ENCODE assay signal across 1 cellular context in the genomic region with DNA sequence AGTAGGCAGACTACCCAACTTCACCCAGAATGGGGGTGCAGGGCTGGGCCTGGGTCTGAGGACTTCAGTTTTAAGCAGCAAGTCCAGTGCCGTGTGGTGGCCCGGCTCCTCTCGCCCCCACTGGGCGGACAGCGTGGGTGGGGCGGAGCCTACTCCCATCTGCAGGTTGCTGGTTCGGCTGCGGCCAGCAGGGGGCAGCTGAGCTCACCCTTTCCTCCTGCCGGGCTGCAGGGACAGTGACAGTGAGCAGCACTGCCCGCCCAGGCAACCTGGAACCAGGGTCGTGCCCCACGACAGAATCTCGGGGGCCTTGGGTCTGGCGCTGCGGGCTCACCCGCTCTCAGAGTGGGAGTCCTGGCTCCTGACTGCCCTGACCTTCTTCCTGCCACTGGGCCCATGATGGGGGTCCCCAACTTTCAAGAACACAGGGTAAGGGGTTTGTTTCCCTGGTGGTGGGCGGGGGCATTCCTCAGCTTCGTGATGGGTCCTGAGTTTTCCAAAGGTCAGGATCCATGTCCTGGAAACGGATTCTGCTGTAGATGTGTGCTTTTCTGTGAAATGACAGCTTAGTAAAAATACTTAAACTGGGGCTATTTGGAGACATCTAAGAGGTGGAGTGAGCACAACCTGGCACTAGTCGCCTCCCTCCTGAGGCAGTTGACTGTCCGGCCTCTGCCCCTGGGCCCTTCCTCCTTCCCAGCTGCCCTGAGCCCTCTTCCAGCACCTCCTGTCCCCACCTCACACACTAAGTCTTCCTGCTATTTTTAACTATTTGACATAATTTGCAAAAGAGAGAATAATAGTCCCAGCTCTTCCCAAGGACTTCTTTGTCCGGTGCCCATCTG.
TF ChIP-seq lines count a peak whose summit lies in the region.

No MANE protein-coding gene starts in this region.

TF ChIP-seq in HepG2, 621 proteins besides CTCF, POLR2A, EP300 and RAD21 (continued from another document and continues in another):
- TF ChIP-seq KIAA2018 (CRISPR knock-in tag; IDR thresholded peaks at IDR 0.05; ENCODE audit: borderline replicate concordance), result no peak
- peak; percentile 53 for TF ChIP-seq SALL2 (CRISPR knock-in tag; IDR thresholded peaks at IDR 0.05)
- no peak for TF ChIP-seq TCF7 (IDR thresholded peaks at IDR 0.05; ENCODE audit: low read depth)
- peak; percentile 73; the same call in 1 of the 2 replicates for TF ChIP-seq MEIS2 (CRISPR knock-in tag; IDR thresholded peaks at IDR 0.05)
- no peak for TF ChIP-seq SRSF4 (IDR thresholded peaks at IDR 0.05; ENCODE audit: low read depth, low read length, poor library complexity, severe bottlenecking)
- TF ChIP-seq ZMAT3 (CRISPR knock-in tag; conservative IDR thresholded peaks at IDR 0.05), result peak; percentile 71; the same call in 1 of the 2 replicates
- TF ChIP-seq, protein P1, sequence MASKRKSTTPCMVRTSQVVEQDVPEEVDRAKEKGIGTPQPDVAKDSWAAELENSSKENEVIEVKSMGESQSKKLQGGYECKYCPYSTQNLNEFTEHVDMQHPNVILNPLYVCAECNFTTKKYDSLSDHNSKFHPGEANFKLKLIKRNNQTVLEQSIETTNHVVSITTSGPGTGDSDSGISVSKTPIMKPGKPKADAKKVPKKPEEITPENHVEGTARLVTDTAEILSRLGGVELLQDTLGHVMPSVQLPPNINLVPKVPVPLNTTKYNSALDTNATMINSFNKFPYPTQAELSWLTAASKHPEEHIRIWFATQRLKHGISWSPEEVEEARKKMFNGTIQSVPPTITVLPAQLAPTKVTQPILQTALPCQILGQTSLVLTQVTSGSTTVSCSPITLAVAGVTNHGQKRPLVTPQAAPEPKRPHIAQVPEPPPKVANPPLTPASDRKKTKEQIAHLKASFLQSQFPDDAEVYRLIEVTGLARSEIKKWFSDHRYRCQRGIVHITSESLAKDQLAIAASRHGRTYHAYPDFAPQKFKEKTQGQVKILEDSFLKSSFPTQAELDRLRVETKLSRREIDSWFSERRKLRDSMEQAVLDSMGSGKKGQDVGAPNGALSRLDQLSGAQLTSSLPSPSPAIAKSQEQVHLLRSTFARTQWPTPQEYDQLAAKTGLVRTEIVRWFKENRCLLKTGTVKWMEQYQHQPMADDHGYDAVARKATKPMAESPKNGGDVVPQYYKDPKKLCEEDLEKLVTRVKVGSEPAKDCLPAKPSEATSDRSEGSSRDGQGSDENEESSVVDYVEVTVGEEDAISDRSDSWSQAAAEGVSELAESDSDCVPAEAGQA (IDR thresholded peaks at IDR 0.05; ENCODE audit: low read depth), result no peak
- TF ChIP-seq, protein P1 (CRISPR knock-in tag; IDR thresholded peaks at IDR 0.05; ENCODE audit: borderline replicate concordance), result no peak
- TF ChIP-seq, protein P2, sequence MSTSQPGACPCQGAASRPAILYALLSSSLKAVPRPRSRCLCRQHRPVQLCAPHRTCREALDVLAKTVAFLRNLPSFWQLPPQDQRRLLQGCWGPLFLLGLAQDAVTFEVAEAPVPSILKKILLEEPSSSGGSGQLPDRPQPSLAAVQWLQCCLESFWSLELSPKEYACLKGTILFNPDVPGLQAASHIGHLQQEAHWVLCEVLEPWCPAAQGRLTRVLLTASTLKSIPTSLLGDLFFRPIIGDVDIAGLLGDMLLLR (CRISPR knock-in tag; IDR thresholded peaks at IDR 0.05), result no peak
- TF ChIP-seq, protein P3, sequence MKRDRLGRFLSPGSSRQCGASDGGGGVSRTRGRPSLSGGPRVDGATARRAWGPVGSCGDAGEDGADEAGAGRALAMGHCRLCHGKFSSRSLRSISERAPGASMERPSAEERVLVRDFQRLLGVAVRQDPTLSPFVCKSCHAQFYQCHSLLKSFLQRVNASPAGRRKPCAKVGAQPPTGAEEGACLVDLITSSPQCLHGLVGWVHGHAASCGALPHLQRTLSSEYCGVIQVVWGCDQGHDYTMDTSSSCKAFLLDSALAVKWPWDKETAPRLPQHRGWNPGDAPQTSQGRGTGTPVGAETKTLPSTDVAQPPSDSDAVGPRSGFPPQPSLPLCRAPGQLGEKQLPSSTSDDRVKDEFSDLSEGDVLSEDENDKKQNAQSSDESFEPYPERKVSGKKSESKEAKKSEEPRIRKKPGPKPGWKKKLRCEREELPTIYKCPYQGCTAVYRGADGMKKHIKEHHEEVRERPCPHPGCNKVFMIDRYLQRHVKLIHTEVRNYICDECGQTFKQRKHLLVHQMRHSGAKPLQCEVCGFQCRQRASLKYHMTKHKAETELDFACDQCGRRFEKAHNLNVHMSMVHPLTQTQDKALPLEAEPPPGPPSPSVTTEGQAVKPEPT (CRISPR knock-in tag; IDR thresholded peaks at IDR 0.05; ENCODE audit: low read depth), result no peak
- TF ChIP-seq TRIM24 (CRISPR knock-in tag; IDR thresholded peaks at IDR 0.05), result no peak
- no peak for TF ChIP-seq SNAPC5 (CRISPR knock-in tag; IDR thresholded peaks at IDR 0.05; ENCODE audit: borderline replicate concordance)
- TF ChIP-seq, protein P4, sequence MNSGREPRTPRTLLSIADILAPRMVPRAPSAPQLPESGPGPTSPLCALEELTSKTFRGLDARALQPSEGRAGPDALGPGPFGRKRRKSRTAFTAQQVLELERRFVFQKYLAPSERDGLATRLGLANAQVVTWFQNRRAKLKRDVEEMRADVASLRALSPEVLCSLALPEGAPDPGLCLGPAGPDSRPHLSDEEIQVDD (CRISPR knock-in tag; IDR thresholded peaks at IDR 0.05; ENCODE audit: borderline replicate concordance), result 0 out of 2 replicates have a peak, but pooled peaks have one; percentile 25
- TF ChIP-seq ZNF777 (CRISPR knock-in tag; IDR thresholded peaks at IDR 0.05), result 0 out of 2 replicates have a peak, but pooled peaks have one; percentile 46
- peak; percentile 60 for TF ChIP-seq HNRNPLL (IDR thresholded peaks at IDR 0.05; ENCODE audit: low read depth, low read length, poor library complexity, severe bottlenecking)
- TF ChIP-seq SOX13 (IDR thresholded peaks at IDR 0.05), result no peak
- peak in 1 of 2 experiments; percentile 35; a peak in 2 of 4 replicates for TF ChIP-seq SOX13 (CRISPR knock-in tag; conservative IDR thresholded peaks at IDR 0.05 in 1 of 2, IDR thresholded peaks at IDR 0.05 in 1 of 2)
- no peak for TF ChIP-seq HMG20B (CRISPR knock-in tag; conservative IDR thresholded peaks at IDR 0.05)
- TF ChIP-seq SAFB2 (CRISPR knock-in tag; IDR thresholded peaks at IDR 0.05; ENCODE audit: borderline replicate concordance, low read depth), result peak; percentile 56; the same call in 1 of the 2 replicates
- TF ChIP-seq, protein P5, sequence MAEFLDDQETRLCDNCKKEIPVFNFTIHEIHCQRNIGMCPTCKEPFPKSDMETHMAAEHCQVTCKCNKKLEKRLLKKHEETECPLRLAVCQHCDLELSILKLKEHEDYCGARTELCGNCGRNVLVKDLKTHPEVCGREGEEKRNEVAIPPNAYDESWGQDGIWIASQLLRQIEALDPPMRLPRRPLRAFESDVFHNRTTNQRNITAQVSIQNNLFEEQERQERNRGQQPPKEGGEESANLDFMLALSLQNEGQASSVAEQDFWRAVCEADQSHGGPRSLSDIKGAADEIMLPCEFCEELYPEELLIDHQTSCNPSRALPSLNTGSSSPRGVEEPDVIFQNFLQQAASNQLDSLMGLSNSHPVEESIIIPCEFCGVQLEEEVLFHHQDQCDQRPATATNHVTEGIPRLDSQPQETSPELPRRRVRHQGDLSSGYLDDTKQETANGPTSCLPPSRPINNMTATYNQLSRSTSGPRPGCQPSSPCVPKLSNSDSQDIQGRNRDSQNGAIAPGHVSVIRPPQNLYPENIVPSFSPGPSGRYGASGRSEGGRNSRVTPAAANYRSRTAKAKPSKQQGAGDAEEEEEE (CRISPR knock-in tag; IDR thresholded peaks at IDR 0.05; ENCODE audit: borderline replicate concordance), result no peak
- TF ChIP-seq CAMTA2 (CRISPR knock-in tag; IDR thresholded peaks at IDR 0.05; ENCODE audit: borderline replicate concordance), result no peak
- TF ChIP-seq ZZZ3 (CRISPR knock-in tag; IDR thresholded peaks at IDR 0.05; ENCODE audit: borderline replicate concordance), result no peak
- no peak for TF ChIP-seq MIXL1 (CRISPR knock-in tag; IDR thresholded peaks at IDR 0.05)
- TF ChIP-seq BCL6 (CRISPR knock-in tag; IDR thresholded peaks at IDR 0.05), result peak; percentile 27; the same call in 1 of the 2 replicates
- TF ChIP-seq ZNF558 (CRISPR knock-in tag; IDR thresholded peaks at IDR 0.05; ENCODE audit: borderline replicate concordance), result no peak
- TF ChIP-seq ZNF713 (CRISPR knock-in tag; IDR thresholded peaks at IDR 0.05), result no peak
- no peak for TF ChIP-seq ELK4 (CRISPR knock-in tag; IDR thresholded peaks at IDR 0.05; ENCODE audit: borderline replicate concordance)
